In the genomic region with DNA sequence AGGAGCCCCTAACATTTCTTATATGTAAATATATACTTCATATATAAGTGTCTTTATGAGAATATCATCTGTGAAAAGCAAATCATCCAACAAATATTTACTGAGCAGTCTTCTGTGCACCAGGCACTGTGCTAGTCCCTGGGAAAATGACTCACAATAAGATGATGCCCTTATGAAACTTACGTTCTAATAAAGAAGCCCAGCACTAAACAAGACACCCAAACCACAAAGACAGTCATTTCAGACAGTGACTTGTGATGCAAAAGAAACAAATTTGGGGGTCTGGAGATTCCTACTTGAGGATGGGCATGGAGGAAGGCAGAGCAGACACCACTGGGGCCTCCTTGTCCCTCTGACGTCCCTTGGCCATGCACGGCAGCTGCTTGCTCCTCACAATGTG, we compare ENCODE assay signal across 23 cellular contexts. TPM values are rescaled to one million over a fixed set of nuclear protein-coding genes. Genes with fewer than 3 reads are reported as not detected.
A peak's percentile ranks its signal among the peaks of the same experiment; 100 is the strongest.
DNase-seq lines count a peak whose midpoint lies in the region; ATAC-seq and TF ChIP-seq lines count a peak whose summit lies in the region.
"Had no signal": no experiment of that assay in that cellular context is flagged by ENCODE, and none has a peak within 500 bp of the region (broad histone marks: within the 10 kb centered on the region; RNA-seq: fewer than 3 reads in every experiment).

No MANE protein-coding gene starts in this region.

- peak; percentile 28 for DNase-seq in GM12865 (ENCODE audit: low read depth)
- no peak for DNase-seq in GM23338 (ENCODE audit: low spot score)
- no peak for DNase-seq in neural progenitor cell (ENCODE audit: low spot score)
- no peak for DNase-seq in stimulated activated CD4-positive, alpha-beta T cell treated with anti-CD3 and anti-CD28 coated beads, Interleukin-4, amount 100 ng/mL, for 1 hour
- DNase-seq in SHP77 (lab: John Stamatoyannopoulos, UW) = no peak
- DNase-seq in MCF 10A (ENCODE audit: unreplicated experiment) = no peak
- DNase-seq: CD4-positive, CD25-positive, alpha-beta regulatory T cell; DMS153; DND-41; H7; Kasumi-1; NCI-H1105 treated with DMSO at 0.1 percent for 48 hours; NCI-H146; NCI-H1930; NCI-H2107; NCI-H774; NK-92 treated with Interleukin-12 subunit alpha and Interleukin-12 subunit beta, amount 100 ng/mL, for 24 hours; RPMI8226; SHP77 treated with DMSO at 0.1 percent for 48 hours had no signal

- TF ChIP-seq CTCF in GM12865 (IDR thresholded peaks at IDR 0.05; ENCODE audit: insufficient read depth, low read depth, low read length, missing control alignments) (no peak), GM23338 (conservative IDR thresholded peaks at IDR 0.05; ENCODE audit: low read depth in 2 of 2) (no peak), neural progenitor cell (IDR thresholded peaks at IDR 0.05) (no peak), MCF 10A (IDR thresholded peaks at IDR 0.05; ENCODE audit: unreplicated experiment) (no peak)

- POLR2A ChIA-PET in MCF 10A (lab: Yijun Ruan, JAX) = no interaction called here

- peak overlapping the region; percentile 26; the same call in 1 of the 2 replicates for H2AFZ ChIP-seq in GM23338
- peak overlapping the region; percentile 12 for H2AFZ ChIP-seq in neural progenitor cell (replicated peaks)

- H3K4me1 ChIP-seq in GM23338 (ENCODE audit: insufficient read depth) (no peaks in the 10 kb centered on the region; the same call in 1 of the 2 replicates), neural progenitor cell (peaks cover under 1% of the 10 kb centered on the region)
- H3K4me1 ChIP-seq: BLaER1 had no signal

- H3K4me1 Mint-ChIP-seq in GM23338 (peaks cover 13% of the 10 kb centered on the region), neural progenitor cell (peaks cover 4% of the 10 kb centered on the region), MCF 10A (ENCODE audit: insufficient read depth, unreplicated experiment) (no peaks in the 10 kb centered on the region)
- H3K4me1 Mint-ChIP-seq: CD4-positive, CD25-positive, alpha-beta regulatory T cell had no signal

- H3K27ac Mint-ChIP-seq in GM23338 = no peak overlapping the region
- H3K27ac Mint-ChIP-seq in neural progenitor cell = no peak overlapping the region
- H3K27ac Mint-ChIP-seq in MCF 10A (ENCODE audit: low read depth, unreplicated experiment) = no peak overlapping the region
- H3K27ac Mint-ChIP-seq: CD4-positive, CD25-positive, alpha-beta regulatory T cell had no signal

- CTCF ChIA-PET in MCF 10A (lab: Yijun Ruan, JAX) = interaction anchor here (1.2 kb wide), 1 partner anchor 876 kb away, joined by 10 read pairs; no protein-coding TSS in a partner anchor

- ATAC-seq in GM23338 (no peak), HG03520 (IDR thresholded peaks at IDR 0.05; ENCODE audit: unreplicated experiment) (peak; percentile 37)
- ATAC-seq: K562 had no signal

- H3K4me2 ChIP-seq in GM23338 = no peak overlapping the region
- H3K4me2 ChIP-seq in neural progenitor cell = no peak overlapping the region
- H3K4me2 ChIP-seq: BLaER1 had no signal

- H3K9ac ChIP-seq in neural progenitor cell = no peak overlapping the region
- H3K9ac ChIP-seq: BLaER1 had no signal

- H3F3A ChIP-seq in GM23338 (replicated peaks; ENCODE audit: low read depth) (no peaks in the 10 kb centered on the region), neural progenitor cell (ENCODE audit: low read depth) (no peaks in the 10 kb centered on the region)

- no peak overlapping the region for H3K4me3 Mint-ChIP-seq in GM23338
- H3K4me3 Mint-ChIP-seq in neural progenitor cell = no peak overlapping the region
- no peak overlapping the region for H3K4me3 Mint-ChIP-seq in MCF 10A (ENCODE audit: unreplicated experiment)
- H3K4me3 Mint-ChIP-seq: CD4-positive, CD25-positive, alpha-beta regulatory T cell had no signal

- H3K27me3 ChIP-seq in GM23338 (ENCODE audit: insufficient read depth) (no peaks in the 10 kb centered on the region), neural progenitor cell (no peaks in the 10 kb centered on the region)
- H3K27me3 ChIP-seq: BLaER1 had no signal

- no peak overlapping the region for H3K27ac ChIP-seq in GM23338 (ENCODE audit: low read depth)
- H3K27ac ChIP-seq in neural progenitor cell = no peak overlapping the region
- H3K27ac ChIP-seq: BLaER1 had no signal

- H3K79me2 ChIP-seq in GM23338 (replicated peaks; ENCODE audit: insufficient read depth) (no peaks in the 10 kb centered on the region), neural progenitor cell (ENCODE audit: low read depth) (no peaks in the 10 kb centered on the region)

- H3K9me2 ChIP-seq in GM23338 (ENCODE audit: insufficient read depth) = peaks cover 3% of the 10 kb centered on the region; the same call in 1 of the 2 replicates

- no peaks in the 10 kb centered on the region; the same call in 2 of the 3 replicates for H3K9me3 Mint-ChIP-seq in GM23338
- H3K9me3 Mint-ChIP-seq in neural progenitor cell = no peaks in the 10 kb centered on the region
- no peaks in the 10 kb centered on the region for H3K9me3 Mint-ChIP-seq in MCF 10A (ENCODE audit: unreplicated experiment)
- H3K9me3 Mint-ChIP-seq: CD4-positive, CD25-positive, alpha-beta regulatory T cell had no signal

- no peaks in the 10 kb centered on the region for H3K36me3 ChIP-seq in GM23338 (ENCODE audit: insufficient read depth)
- no peaks in the 10 kb centered on the region for H3K36me3 ChIP-seq in neural progenitor cell
- H3K36me3 ChIP-seq: BLaER1 had no signal

- no TSS peak for BruUV-seq in MCF 10A (replicated peaks; lab: Mats Ljungman, UMichigan)

- H3K9me3 ChIP-seq in neural progenitor cell (ENCODE audit: low read depth) = no peaks in the 10 kb centered on the region
- H3K9me3 ChIP-seq: BLaER1 had no signal

- no peak overlapping the region for H3K4me3 ChIP-seq in GM12865 (ENCODE audit: low read depth, low read length)
- no peak overlapping the region for H3K4me3 ChIP-seq in GM23338
- H3K4me3 ChIP-seq in neural progenitor cell = no peak overlapping the region
- H3K4me3 ChIP-seq: BLaER1, K562 had no signal

- intact Hi-C loops in MCF 10A (cut with micrococcal nuclease) = loop anchor here (5.0 kb wide), 1 partner anchor 717 kb away; no protein-coding TSS in a partner anchor

- H4K20me1 ChIP-seq in GM23338 (replicated peaks; ENCODE audit: insufficient read depth) (no peaks in the 10 kb centered on the region), neural progenitor cell (ENCODE audit: low read depth) (no peaks in the 10 kb centered on the region)
- H4K20me1 ChIP-seq: BLaER1 had no signal

- H3K27me3 Mint-ChIP-seq in GM23338 (ENCODE audit: insufficient read depth, low read depth, poor library complexity) (peaks cover 5% of the 10 kb centered on the region), neural progenitor cell (ENCODE audit: insufficient read depth, low read depth) (peaks cover 2% of the 10 kb centered on the region), MCF 10A (ENCODE audit: insufficient read depth, unreplicated experiment) (no peaks in the 10 kb centered on the region)

- H3K36me3 Mint-ChIP-seq in GM23338 (ENCODE audit: low read depth) (no peaks in the 10 kb centered on the region; the same call in 2 of the 3 replicates), neural progenitor cell (no peaks in the 10 kb centered on the region), MCF 10A (ENCODE audit: insufficient read depth, unreplicated experiment) (no peaks in the 10 kb centered on the region)
- H3K36me3 Mint-ChIP-seq: CD4-positive, CD25-positive, alpha-beta regulatory T cell had no signal

TF ChIP-seq in GM23338, 12 proteins besides CTCF, POLR2A, EP300 and RAD21:
- no peak for TF ChIP-seq ZNF114 (CRISPR knock-in tag; IDR thresholded peaks at IDR 0.05)

RNA-seq across cellular contexts. Expression of a gene that starts 30.6 kb away (rescaled TPM):
- 0.21 TPM in 1 of 2 replicates, not detected in the other for total RNA-seq in GM23338 (2014; rRNA removed; shearing (Covaris generic))
- polyA plus RNA-seq in GM23338 (2016; fragmentation: Nextera tagmentation; extraction: Ambion mirVana) = 0.11 TPM in 1 of 2 replicates, not detected in the other
- 0.06 and 0.15 TPM in 2 replicates for total RNA-seq in neural progenitor cell (ENCODE audit: low replicate concordance)
- total RNA-seq in MCF 10A (2022) = not detected in 2 replicates
- total RNA-seq: H7, K562 had no signal
- polyA plus RNA-seq: AG04450 had no signal
